ENCODE assay signal across 8 cellular contexts in genomic region chr9:19922476-19923118, GRCh38.
DNase-seq lines count a peak whose midpoint lies in the region; ATAC-seq and TF ChIP-seq lines count a peak whose summit lies in the region.

No MANE protein-coding gene starts in this region.

- TF ChIP-seq EP300 in upper lobe of left lung (IDR thresholded peaks at IDR 0.05), result no peak

- H3K4me3 Mint-ChIP-seq in natural killer cell treated with Interleukin-12 subunit alpha and Interleukin-12 subunit beta and Interleukin-15 and Interleukin-18, amount 100 ng/mL, for 72 hours, result no peak overlapping the region
- no peak overlapping the region for H3K4me3 Mint-ChIP-seq in activated naive CD4-positive, alpha-beta T cell treated with anti-CD3 and anti-CD28 coated beads, Interleukin-2, amount 10 ng/mL, durations not matched to agents 7 days and 5 days

- no peak overlapping the region for H3K27ac Mint-ChIP-seq in natural killer cell treated with Interleukin-12 subunit alpha and Interleukin-12 subunit beta and Interleukin-15 and Interleukin-18, amount 100 ng/mL, for 72 hours
- H3K27ac Mint-ChIP-seq in activated naive CD4-positive, alpha-beta T cell treated with anti-CD3 and anti-CD28 coated beads, Interleukin-2, amount 10 ng/mL, durations not matched to agents 7 days and 5 days, result no peak overlapping the region

- H3K27me3 Mint-ChIP-seq in natural killer cell treated with Interleukin-12 subunit alpha and Interleukin-12 subunit beta and Interleukin-15 and Interleukin-18, amount 100 ng/mL, for 72 hours, result peaks cover 24 to 25% of the 10 kb centered on the region in 2 donors
- H3K27me3 Mint-ChIP-seq in activated naive CD4-positive, alpha-beta T cell treated with anti-CD3 and anti-CD28 coated beads, Interleukin-2, amount 10 ng/mL, durations not matched to agents 7 days and 5 days, result peaks cover 31% of the 10 kb centered on the region

- 57 to 59% methylated on average over 2 of the region's 2 CpGs for WGBS in upper lobe of left lung, 2 donors

- peak; percentile 36 for DNase-seq in EL
- peak; percentile 74 for DNase-seq in NCI-H146 treated with DMSO at 0.1 percent for 48 hours (lab: John Stamatoyannopoulos, UW; ENCODE audit: unreplicated experiment)
- peak in 46 of 58 donors; percentile 13 to 85 (median 48) for DNase-seq in anterior cingulate cortex (lab: John Stamatoyannopoulos, UW)
- no peak for DNase-seq in left lung
- no peak for DNase-seq in natural killer cell treated with Interleukin-12 subunit alpha and Interleukin-12 subunit beta and Interleukin-15 and Interleukin-18, amount 100 ng/mL, for 72 hours (ENCODE audit: low spot score)
- no peak for DNase-seq in GM20000 (ENCODE audit: low spot score)
- DNase-seq in activated naive CD4-positive, alpha-beta T cell treated with anti-CD3 and anti-CD28 coated beads, Interleukin-2, amount 10 ng/mL, durations not matched to agents 7 days and 5 days, result no peak
- no peak for DNase-seq in upper lobe of left lung

- CTCF ChIA-PET in activated naive CD4-positive, alpha-beta T cell treated with anti-CD3 and anti-CD28 coated beads, Interleukin-2, amount 10 ng/mL, durations not matched to agents 7 days and 5 days (lab: Charles Lee), result interaction anchor here (1.1 to 2.4 kb wide), 3 partner anchors 446 to 458 kb away, joined by 6 to 15 read pairs (median 6); no protein-coding TSS in a partner anchor

- no peaks in the 10 kb centered on the region for H3K36me3 ChIP-seq in left lung
- no peaks in the 10 kb centered on the region for H3K36me3 ChIP-seq in upper lobe of left lung

- H3K9me3 ChIP-seq in left lung, result no peaks in the 10 kb centered on the region
- H3K9me3 ChIP-seq in upper lobe of left lung, result no peaks in the 10 kb centered on the region

- H3K4me3 ChIP-seq in left lung (no peak overlapping the region), upper lobe of left lung (no peak overlapping the region)

- H3K4me1 Mint-ChIP-seq in natural killer cell treated with Interleukin-12 subunit alpha and Interleukin-12 subunit beta and Interleukin-15 and Interleukin-18, amount 100 ng/mL, for 72 hours (ENCODE audit: low read depth in 2 of 2), result peaks cover 12 to 17% of the 10 kb centered on the region in 2 donors
- H3K4me1 Mint-ChIP-seq in activated naive CD4-positive, alpha-beta T cell treated with anti-CD3 and anti-CD28 coated beads, Interleukin-2, amount 10 ng/mL, durations not matched to agents 7 days and 5 days, result peaks cover 41% of the 10 kb centered on the region

- H3K36me3 Mint-ChIP-seq in natural killer cell treated with Interleukin-12 subunit alpha and Interleukin-12 subunit beta and Interleukin-15 and Interleukin-18, amount 100 ng/mL, for 72 hours, result no peaks in the 10 kb centered on the region
- peaks cover 5% of the 10 kb centered on the region for H3K36me3 Mint-ChIP-seq in activated naive CD4-positive, alpha-beta T cell treated with anti-CD3 and anti-CD28 coated beads, Interleukin-2, amount 10 ng/mL, durations not matched to agents 7 days and 5 days

- TF ChIP-seq POLR2A in upper lobe of left lung (IDR thresholded peaks at IDR 0.05), result no peak

- H3K27me3 ChIP-seq in left lung (no peaks in the 10 kb centered on the region), upper lobe of left lung (no peaks in the 10 kb centered on the region)

- ATAC-seq in left lung, result peak; percentile 28
- ATAC-seq in natural killer cell treated with Interleukin-12 subunit alpha and Interleukin-12 subunit beta and Interleukin-15 and Interleukin-18, amount 100 ng/mL, for 72 hours, result no peak
- ATAC-seq in upper lobe of left lung (ENCODE audit: low FRiP score in 2 of 2), result no peak

- H3K27ac ChIP-seq in left lung (no peak overlapping the region), upper lobe of left lung (no peak overlapping the region)

- H3K4me1 ChIP-seq in left lung (peaks cover 0 to 6% of the 10 kb centered on the region in 2 donors), upper lobe of left lung (peaks cover 0 to 9% (median 4%) of the 10 kb centered on the region in 4 donors)

- intact Hi-C loops in left lung (cut with DNase I), result loop anchor here in 1 of 2 donors (10.0 kb wide), 3 partner anchors 432 to 1192 kb away; no protein-coding TSS in a partner anchor

- TF ChIP-seq CTCF in left lung (IDR thresholded peaks at IDR 0.05), result no peak
- no peak for TF ChIP-seq CTCF in GM20000 (IDR thresholded peaks at IDR 0.05; ENCODE audit: extremely low read depth, missing control alignments)
- peak in 1 of 6 experiments; percentile 8 for TF ChIP-seq CTCF in upper lobe of left lung (IDR thresholded peaks at IDR 0.05)

- H3K9me3 Mint-ChIP-seq in natural killer cell treated with Interleukin-12 subunit alpha and Interleukin-12 subunit beta and Interleukin-15 and Interleukin-18, amount 100 ng/mL, for 72 hours, result no peaks in the 10 kb centered on the region
- H3K9me3 Mint-ChIP-seq in activated naive CD4-positive, alpha-beta T cell treated with anti-CD3 and anti-CD28 coated beads, Interleukin-2, amount 10 ng/mL, durations not matched to agents 7 days and 5 days, result no peaks in the 10 kb centered on the region

Comparison
In these comparisons a context has a peak if more than half of its experiments do, and no peak if none do; other contexts are left out.
1. DNase-seq: peak in EL (single experiment), NCI-H146 treated with DMSO at 0.1 percent for 48 hours (single experiment) and anterior cingulate cortex (46 of 58); none in left lung (0 of 2), natural killer cell treated with Interleukin-12 subunit alpha and Interleukin-12 subunit beta and Interleukin-15 and Interleukin-18, amount 100 ng/mL, for 72 hours (single experiment), GM20000 (single experiment), activated naive CD4-positive, alpha-beta T cell treated with anti-CD3 and anti-CD28 coated beads, Interleukin-2, amount 10 ng/mL, durations not matched to agents 7 days and 5 days (single experiment) and upper lobe of left lung (0 of 2).